In genomic region chr13:44989941-44990340, GRCh38 we compare ENCODE assay signal across 8 cellular contexts. TPM values are rescaled to one million over a fixed set of nuclear protein-coding genes. Genes with fewer than 3 reads are reported as not detected.
DNase-seq lines count a peak whose midpoint lies in the region; ATAC-seq and TF ChIP-seq lines count a peak whose summit lies in the region.

No MANE protein-coding gene starts in this region.

- H3K9me3 ChIP-seq in BE2C: no peaks in the 10 kb centered on the region
- H3K9me3 ChIP-seq in HEK293 (ENCODE audit: control insufficient read depth, insufficient read depth, low read depth, low read length): no peaks in the 10 kb centered on the region
- H3K9me3 ChIP-seq in gastroesophageal sphincter: no peaks in the 10 kb centered on the region

- TF ChIP-seq EP300 in gastroesophageal sphincter (IDR thresholded peaks at IDR 0.05): no peak

- H3K36me3 ChIP-seq in BE2C (peaks cover 10% of the 10 kb centered on the region), HEK293 (ENCODE audit: control insufficient read depth in 2 of 2, insufficient read depth in 1 of 2, low read length in 2 of 2) (peaks cover 0 to 9% of the 10 kb centered on the region in 2 experiments; a peak in 2 of 3 replicates), gastroesophageal sphincter (peaks cover 0 to 21% of the 10 kb centered on the region in 2 donors), rectal smooth muscle tissue (ENCODE audit: control insufficient read depth, insufficient read depth, low read length) (peaks cover 3% of the 10 kb centered on the region)

- H3K27me3 ChIP-seq in BE2C: no peaks in the 10 kb centered on the region
- H3K27me3 ChIP-seq in gastroesophageal sphincter: no peaks in the 10 kb centered on the region
- H3K27me3 ChIP-seq in rectal smooth muscle tissue (ENCODE audit: control insufficient read depth, insufficient read depth, low read length): no peaks in the 10 kb centered on the region

- POLR2A ChIA-PET in HEK293 (lab: Yijun Ruan, JAX): interaction anchor here (0.7 kb wide), 1 partner anchor 303 kb away, joined by 3 read pairs; no protein-coding TSS in a partner anchor

- H3K4me3 ChIP-seq in BE2C (ENCODE audit: low read depth, low read length) (peak overlapping the region; percentile 99), HEK293 (ENCODE audit: low read depth, low read length) (peak overlapping the region; percentile 90), gastroesophageal sphincter (peak overlapping the region; percentile 85 to 87), rectal smooth muscle tissue (ENCODE audit: low read length) (peak overlapping the region; percentile 86)

- TF ChIP-seq POLR2A in gastroesophageal sphincter (IDR thresholded peaks at IDR 0.05): no peak

- DNase-seq in BE2C (no peak), NCI-H1417 treated with DMSO at 0.1 percent for 48 hours (lab: John Stamatoyannopoulos, UW) (no peak), 8988T (no peak)

- no peak for ATAC-seq in gastroesophageal sphincter
- ATAC-seq in HG02970 (IDR thresholded peaks at IDR 0.05; ENCODE audit: low FRiP score, unreplicated experiment): no peak

- 3 to 7% methylated on average over 7 to 9 of the region's 10 CpGs for WGBS in gastroesophageal sphincter (ENCODE audit: low coverage in 1 of 2), 2 donors

- CTCF ChIA-PET in HEK293 (lab: Yijun Ruan, JAX): no interaction called here

- H3K4me1 ChIP-seq in BE2C (no peaks in the 10 kb centered on the region), HEK293 (ENCODE audit: control insufficient read depth, insufficient read depth, low read length) (peaks cover 3% of the 10 kb centered on the region; the same call in 1 of the 2 replicates), gastroesophageal sphincter (peaks cover 0 to 63% (median 18%) of the 10 kb centered on the region in 3 donors), rectal smooth muscle tissue (ENCODE audit: control insufficient read depth, insufficient read depth, low read length) (peaks cover 18% of the 10 kb centered on the region)

- peak overlapping the region; percentile 64 for H3K9ac ChIP-seq in rectal smooth muscle tissue (ENCODE audit: low read length)

- TF ChIP-seq CTCF in BE2C (IDR thresholded peaks at IDR 0.05; ENCODE audit: low read depth, low read length) (no peak), HEK293 (tag by site-specific recombination; IDR thresholded peaks at IDR 0.05) (no peak), VCaP (conservative IDR thresholded peaks at IDR 0.05) (no peak), gastroesophageal sphincter (IDR thresholded peaks at IDR 0.05) (no peak)

- no peak overlapping the region; the same call in 1 of the 2 replicates for H3K27ac ChIP-seq in HEK293 (ENCODE audit: extremely low read depth, low read depth, low read length)
- peak overlapping the region; percentile 80 for H3K27ac ChIP-seq in VCaP
- H3K27ac ChIP-seq in gastroesophageal sphincter: peak overlapping the region; percentile 67 to 89 (median 88)
- H3K27ac ChIP-seq in rectal smooth muscle tissue (ENCODE audit: low read depth, low read length): peak overlapping the region; percentile 84

TF ChIP-seq in HEK293, 187 proteins besides CTCF, POLR2A, EP300 and RAD21:
- TF ChIP-seq ZNF600 (tag by site-specific recombination; IDR thresholded peaks at IDR 0.05) (peak; percentile 81), ZFHX2 (tag by site-specific recombination; conservative IDR thresholded peaks at IDR 0.05) (0 out of 2 replicates have a peak, but pooled peaks have one; percentile 3), TCF7L2 (IDR thresholded peaks at IDR 0.05; ENCODE audit: borderline replicate concordance, low read depth, low read length) (no peak), ZBTB26 (tag by site-specific recombination; optimal IDR thresholded peaks at IDR 0.05) (no peak)

RNA-seq across cellular contexts. Expression of gene GPALPP1, which starts 0.6 kb away (rescaled TPM):
- 16.7 TPM for polyA plus RNA-seq in BE2C (2012; ENCODE audit: insufficient read depth, insufficient read length, low read depth)
- total RNA-seq in gastroesophageal sphincter: 10 to 100 TPM; 25.8 to 32.7 (median 26.4) TPM

RNA-seq across cellular contexts. Expression of gene NUFIP1, which starts 0.7 kb away (rescaled TPM):
- 10.1 TPM for polyA plus RNA-seq in BE2C (2012; ENCODE audit: insufficient read depth, insufficient read length, low read depth)
- 1 to 10 TPM; 2.5 to 4.7 (median 3.0) TPM for total RNA-seq in gastroesophageal sphincter
